2 cellular contexts compared by ENCODE assay signal in the genomic region with DNA sequence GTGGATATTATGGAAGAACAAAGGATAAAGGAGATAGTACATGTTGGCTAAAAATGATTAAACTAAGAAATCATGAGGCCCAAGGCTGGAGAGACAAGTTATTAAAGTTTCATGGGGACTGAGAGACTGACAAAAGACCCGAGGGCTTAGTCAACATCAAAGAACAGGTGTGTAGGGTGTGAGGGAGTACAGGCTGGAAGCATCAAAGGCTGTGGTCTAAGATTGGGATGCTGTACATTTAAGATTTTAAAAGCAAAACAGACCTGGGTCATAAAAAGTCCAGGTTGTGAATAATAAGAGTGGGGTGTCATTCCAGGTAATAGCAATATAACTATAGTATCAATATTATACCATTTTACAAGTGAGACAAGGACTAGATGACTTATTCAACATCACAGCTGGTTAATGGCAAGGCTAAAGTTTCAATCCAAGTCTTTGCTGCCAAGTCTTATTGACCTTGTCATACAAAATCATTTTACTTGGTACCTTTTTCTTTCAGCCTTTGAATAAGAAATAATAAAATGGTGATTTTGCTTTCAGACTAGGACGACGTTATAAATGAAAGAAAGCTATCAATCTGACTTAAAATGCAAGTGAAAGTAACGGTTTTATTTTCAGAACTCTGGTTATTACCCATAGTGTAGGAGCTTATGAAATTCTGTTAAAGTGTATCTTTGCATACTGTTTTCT.
TF ChIP-seq lines count a peak whose summit lies in the region.

No MANE protein-coding gene starts in this region.

TF ChIP-seq in SK-N-SH treated with all-trans-retinoic acid at 6 μM for 48 hours, 23 proteins besides CTCF, POLR2A, EP300 and RAD21 (continued from another document):
- TF ChIP-seq, protein P1, sequence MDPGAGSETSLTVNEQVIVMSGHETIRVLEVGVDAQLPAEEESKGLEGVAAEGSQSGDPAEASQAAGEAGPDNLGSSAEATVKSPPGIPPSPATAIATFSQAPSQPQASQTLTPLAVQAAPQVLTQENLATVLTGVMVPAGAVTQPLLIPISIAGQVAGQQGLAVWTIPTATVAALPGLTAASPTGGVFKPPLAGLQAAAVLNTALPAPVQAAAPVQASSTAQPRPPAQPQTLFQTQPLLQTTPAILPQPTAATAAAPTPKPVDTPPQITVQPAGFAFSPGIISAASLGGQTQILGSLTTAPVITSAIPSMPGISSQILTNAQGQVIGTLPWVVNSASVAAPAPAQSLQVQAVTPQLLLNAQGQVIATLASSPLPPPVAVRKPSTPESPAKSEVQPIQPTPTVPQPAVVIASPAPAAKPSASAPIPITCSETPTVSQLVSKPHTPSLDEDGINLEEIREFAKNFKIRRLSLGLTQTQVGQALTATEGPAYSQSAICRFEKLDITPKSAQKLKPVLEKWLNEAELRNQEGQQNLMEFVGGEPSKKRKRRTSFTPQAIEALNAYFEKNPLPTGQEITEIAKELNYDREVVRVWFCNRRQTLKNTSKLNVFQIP (CRISPR knock-in tag; IDR thresholded peaks at IDR 0.05; ENCODE audit: borderline replicate concordance, low read depth): no peak
- no peak for TF ChIP-seq OSR1 (CRISPR knock-in tag; IDR thresholded peaks at IDR 0.05)
- no peak for TF ChIP-seq ZFP30 (CRISPR knock-in tag; IDR thresholded peaks at IDR 0.05)
- no peak for TF ChIP-seq GLIS3 (CRISPR knock-in tag; IDR thresholded peaks at IDR 0.05)
- TF ChIP-seq ZNF8 (CRISPR knock-in tag; IDR thresholded peaks at IDR 0.05): no peak
- TF ChIP-seq RARB (CRISPR knock-in tag; IDR thresholded peaks at IDR 0.05): no peak
- no peak for TF ChIP-seq TCF4 (CRISPR knock-in tag; IDR thresholded peaks at IDR 0.05; ENCODE audit: borderline replicate concordance)
- TF ChIP-seq, protein P2, sequence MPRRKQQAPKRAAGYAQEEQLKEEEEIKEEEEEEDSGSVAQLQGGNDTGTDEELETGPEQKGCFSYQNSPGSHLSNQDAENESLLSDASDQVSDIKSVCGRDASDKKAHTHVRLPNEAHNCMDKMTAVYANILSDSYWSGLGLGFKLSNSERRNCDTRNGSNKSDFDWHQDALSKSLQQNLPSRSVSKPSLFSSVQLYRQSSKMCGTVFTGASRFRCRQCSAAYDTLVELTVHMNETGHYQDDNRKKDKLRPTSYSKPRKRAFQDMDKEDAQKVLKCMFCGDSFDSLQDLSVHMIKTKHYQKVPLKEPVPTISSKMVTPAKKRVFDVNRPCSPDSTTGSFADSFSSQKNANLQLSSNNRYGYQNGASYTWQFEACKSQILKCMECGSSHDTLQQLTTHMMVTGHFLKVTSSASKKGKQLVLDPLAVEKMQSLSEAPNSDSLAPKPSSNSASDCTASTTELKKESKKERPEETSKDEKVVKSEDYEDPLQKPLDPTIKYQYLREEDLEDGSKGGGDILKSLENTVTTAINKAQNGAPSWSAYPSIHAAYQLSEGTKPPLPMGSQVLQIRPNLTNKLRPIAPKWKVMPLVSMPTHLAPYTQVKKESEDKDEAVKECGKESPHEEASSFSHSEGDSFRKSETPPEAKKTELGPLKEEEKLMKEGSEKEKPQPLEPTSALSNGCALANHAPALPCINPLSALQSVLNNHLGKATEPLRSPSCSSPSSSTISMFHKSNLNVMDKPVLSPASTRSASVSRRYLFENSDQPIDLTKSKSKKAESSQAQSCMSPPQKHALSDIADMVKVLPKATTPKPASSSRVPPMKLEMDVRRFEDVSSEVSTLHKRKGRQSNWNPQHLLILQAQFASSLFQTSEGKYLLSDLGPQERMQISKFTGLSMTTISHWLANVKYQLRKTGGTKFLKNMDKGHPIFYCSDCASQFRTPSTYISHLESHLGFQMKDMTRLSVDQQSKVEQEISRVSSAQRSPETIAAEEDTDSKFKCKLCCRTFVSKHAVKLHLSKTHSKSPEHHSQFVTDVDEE (CRISPR knock-in tag; IDR thresholded peaks at IDR 0.05): no peak
- no peak for TF ChIP-seq ARNTL (CRISPR knock-in tag; IDR thresholded peaks at IDR 0.05; ENCODE audit: borderline replicate concordance, low read depth)
- TF ChIP-seq, protein P3, sequence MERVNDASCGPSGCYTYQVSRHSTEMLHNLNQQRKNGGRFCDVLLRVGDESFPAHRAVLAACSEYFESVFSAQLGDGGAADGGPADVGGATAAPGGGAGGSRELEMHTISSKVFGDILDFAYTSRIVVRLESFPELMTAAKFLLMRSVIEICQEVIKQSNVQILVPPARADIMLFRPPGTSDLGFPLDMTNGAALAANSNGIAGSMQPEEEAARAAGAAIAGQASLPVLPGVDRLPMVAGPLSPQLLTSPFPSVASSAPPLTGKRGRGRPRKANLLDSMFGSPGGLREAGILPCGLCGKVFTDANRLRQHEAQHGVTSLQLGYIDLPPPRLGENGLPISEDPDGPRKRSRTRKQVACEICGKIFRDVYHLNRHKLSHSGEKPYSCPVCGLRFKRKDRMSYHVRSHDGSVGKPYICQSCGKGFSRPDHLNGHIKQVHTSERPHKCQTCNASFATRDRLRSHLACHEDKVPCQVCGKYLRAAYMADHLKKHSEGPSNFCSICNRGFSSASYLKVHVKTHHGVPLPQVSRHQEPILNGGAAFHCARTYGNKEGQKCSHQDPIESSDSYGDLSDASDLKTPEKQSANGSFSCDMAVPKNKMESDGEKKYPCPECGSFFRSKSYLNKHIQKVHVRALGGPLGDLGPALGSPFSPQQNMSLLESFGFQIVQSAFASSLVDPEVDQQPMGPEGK (CRISPR knock-in tag; IDR thresholded peaks at IDR 0.05; ENCODE audit: borderline replicate concordance): no peak
- no peak for TF ChIP-seq SNAI2 (CRISPR knock-in tag; IDR thresholded peaks at IDR 0.05)
- no peak for TF ChIP-seq ZNF565 (CRISPR knock-in tag; conservative IDR thresholded peaks at IDR 0.05; ENCODE audit: low read depth)
- no peak for TF ChIP-seq ISL1 (CRISPR knock-in tag; IDR thresholded peaks at IDR 0.05)

TF ChIP-seq in SK-N-SH, 30 proteins besides CTCF, POLR2A, EP300 and RAD21 (continued from another document):
- TF ChIP-seq, protein P4, sequence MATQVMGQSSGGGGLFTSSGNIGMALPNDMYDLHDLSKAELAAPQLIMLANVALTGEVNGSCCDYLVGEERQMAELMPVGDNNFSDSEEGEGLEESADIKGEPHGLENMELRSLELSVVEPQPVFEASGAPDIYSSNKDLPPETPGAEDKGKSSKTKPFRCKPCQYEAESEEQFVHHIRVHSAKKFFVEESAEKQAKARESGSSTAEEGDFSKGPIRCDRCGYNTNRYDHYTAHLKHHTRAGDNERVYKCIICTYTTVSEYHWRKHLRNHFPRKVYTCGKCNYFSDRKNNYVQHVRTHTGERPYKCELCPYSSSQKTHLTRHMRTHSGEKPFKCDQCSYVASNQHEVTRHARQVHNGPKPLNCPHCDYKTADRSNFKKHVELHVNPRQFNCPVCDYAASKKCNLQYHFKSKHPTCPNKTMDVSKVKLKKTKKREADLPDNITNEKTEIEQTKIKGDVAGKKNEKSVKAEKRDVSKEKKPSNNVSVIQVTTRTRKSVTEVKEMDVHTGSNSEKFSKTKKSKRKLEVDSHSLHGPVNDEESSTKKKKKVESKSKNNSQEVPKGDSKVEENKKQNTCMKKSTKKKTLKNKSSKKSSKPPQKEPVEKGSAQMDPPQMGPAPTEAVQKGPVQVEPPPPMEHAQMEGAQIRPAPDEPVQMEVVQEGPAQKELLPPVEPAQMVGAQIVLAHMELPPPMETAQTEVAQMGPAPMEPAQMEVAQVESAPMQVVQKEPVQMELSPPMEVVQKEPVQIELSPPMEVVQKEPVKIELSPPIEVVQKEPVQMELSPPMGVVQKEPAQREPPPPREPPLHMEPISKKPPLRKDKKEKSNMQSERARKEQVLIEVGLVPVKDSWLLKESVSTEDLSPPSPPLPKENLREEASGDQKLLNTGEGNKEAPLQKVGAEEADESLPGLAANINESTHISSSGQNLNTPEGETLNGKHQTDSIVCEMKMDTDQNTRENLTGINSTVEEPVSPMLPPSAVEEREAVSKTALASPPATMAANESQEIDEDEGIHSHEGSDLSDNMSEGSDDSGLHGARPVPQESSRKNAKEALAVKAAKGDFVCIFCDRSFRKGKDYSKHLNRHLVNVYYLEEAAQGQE (IDR thresholded peaks at IDR 0.05; ENCODE audit: low read depth, low read length): no peak
- TF ChIP-seq MEF2A (IDR thresholded peaks at IDR 0.05; ENCODE audit: borderline replicate concordance, low read depth): no peak
- no peak for TF ChIP-seq EZH2phosphoT487 (IDR thresholded peaks at IDR 0.05; ENCODE audit: borderline replicate concordance, low read depth)
- TF ChIP-seq POLR2AphosphoS5 (IDR thresholded peaks at IDR 0.05; ENCODE audit: low read depth, low read length): no peak
- TF ChIP-seq, protein P5, sequence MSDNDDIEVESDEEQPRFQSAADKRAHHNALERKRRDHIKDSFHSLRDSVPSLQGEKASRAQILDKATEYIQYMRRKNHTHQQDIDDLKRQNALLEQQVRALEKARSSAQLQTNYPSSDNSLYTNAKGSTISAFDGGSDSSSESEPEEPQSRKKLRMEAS (IDR thresholded peaks at IDR 0.05; ENCODE audit: low read depth): no peak
- TF ChIP-seq RFX5 (IDR thresholded peaks at IDR 0.05; ENCODE audit: low read length): no peak
- TF ChIP-seq, protein P6, sequence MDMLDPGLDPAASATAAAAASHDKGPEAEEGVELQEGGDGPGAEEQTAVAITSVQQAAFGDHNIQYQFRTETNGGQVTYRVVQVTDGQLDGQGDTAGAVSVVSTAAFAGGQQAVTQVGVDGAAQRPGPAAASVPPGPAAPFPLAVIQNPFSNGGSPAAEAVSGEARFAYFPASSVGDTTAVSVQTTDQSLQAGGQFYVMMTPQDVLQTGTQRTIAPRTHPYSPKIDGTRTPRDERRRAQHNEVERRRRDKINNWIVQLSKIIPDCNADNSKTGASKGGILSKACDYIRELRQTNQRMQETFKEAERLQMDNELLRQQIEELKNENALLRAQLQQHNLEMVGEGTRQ (IDR thresholded peaks at IDR 0.05; ENCODE audit: borderline replicate concordance, low read depth, low read length): no peak
- no peak for TF ChIP-seq YY1 (IDR thresholded peaks at IDR 0.05; ENCODE audit: low read depth)
- TF ChIP-seq NFIC (IDR thresholded peaks at IDR 0.05; ENCODE audit: borderline replicate concordance): no peak
- no peak for TF ChIP-seq TEAD4 (IDR thresholded peaks at IDR 0.05; ENCODE audit: borderline replicate concordance, insufficient read depth)
- no peak for TF ChIP-seq FOXM1 (IDR thresholded peaks at IDR 0.05; ENCODE audit: low read depth)
- no peak for TF ChIP-seq RCOR1 (IDR thresholded peaks at IDR 0.05; ENCODE audit: low read length)
- no peak for TF ChIP-seq NRF1 (IDR thresholded peaks at IDR 0.05; ENCODE audit: low read depth, low read length)
- TF ChIP-seq, protein P7, sequence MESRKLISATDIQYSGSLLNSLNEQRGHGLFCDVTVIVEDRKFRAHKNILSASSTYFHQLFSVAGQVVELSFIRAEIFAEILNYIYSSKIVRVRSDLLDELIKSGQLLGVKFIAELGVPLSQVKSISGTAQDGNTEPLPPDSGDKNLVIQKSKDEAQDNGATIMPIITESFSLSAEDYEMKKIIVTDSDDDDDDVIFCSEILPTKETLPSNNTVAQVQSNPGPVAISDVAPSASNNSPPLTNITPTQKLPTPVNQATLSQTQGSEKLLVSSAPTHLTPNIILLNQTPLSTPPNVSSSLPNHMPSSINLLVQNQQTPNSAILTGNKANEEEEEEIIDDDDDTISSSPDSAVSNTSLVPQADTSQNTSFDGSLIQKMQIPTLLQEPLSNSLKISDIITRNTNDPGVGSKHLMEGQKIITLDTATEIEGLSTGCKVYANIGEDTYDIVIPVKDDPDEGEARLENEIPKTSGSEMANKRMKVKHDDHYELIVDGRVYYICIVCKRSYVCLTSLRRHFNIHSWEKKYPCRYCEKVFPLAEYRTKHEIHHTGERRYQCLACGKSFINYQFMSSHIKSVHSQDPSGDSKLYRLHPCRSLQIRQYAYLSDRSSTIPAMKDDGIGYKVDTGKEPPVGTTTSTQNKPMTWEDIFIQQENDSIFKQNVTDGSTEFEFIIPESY (IDR thresholded peaks at IDR 0.05; ENCODE audit: borderline replicate concordance, low read depth): no peak
- no peak for TF ChIP-seq RXRA (IDR thresholded peaks at IDR 0.05; ENCODE audit: borderline replicate concordance, low read depth)
